18 cellular contexts compared by ENCODE assay signal in the genomic region with DNA sequence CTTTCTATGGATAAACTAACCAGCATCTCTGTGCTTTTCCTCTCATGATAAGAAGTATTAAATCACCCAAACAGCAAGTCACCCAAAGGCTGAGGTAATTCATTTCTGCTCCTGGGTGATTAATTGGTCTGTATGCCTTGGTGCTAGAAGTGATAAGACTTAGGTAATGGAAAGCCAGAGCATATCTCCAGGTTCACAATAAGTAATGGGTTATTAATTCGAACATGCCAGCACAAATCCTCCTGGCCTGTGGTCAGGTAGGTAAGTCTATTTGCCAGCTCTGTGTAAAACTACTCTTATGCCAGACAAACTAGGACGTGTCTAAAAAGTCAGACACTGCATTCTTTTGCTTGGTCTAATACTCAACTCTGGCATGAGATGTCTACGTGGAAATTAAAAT.
"Had no signal": no experiment of that assay in that cellular context is flagged by ENCODE, and none has a peak within 500 bp of the region (broad histone marks: within the 10 kb centered on the region; RNA-seq: fewer than 3 reads in every experiment).

No MANE protein-coding gene starts in this region.

- H3K4me3 Mint-ChIP-seq: activated B cell treated with CpG ODN at 0.5 μM for 24 hours; activated naive CD8-positive, alpha-beta T cell treated with anti-CD3 and anti-CD28 coated beads for 36 hours; endodermal cell; neural crest cell; stimulated activated memory B cell treated with anti-CD40 and anti-IgM and Interleukin-4, amounts not matched to agents 10 μg/mL and 1 μg/mL and 100 μg/mL, for 72 hours had no signal

- H3K27me3 ChIP-seq: dorsolateral prefrontal cortex, esophagus squamous epithelium, thyroid gland, vagina had no signal

- H3K36me3 Mint-ChIP-seq: activated naive CD8-positive, alpha-beta T cell treated with anti-CD3 and anti-CD28 coated beads for 36 hours; stimulated activated memory B cell treated with anti-CD40 and anti-IgM and Interleukin-4, amounts not matched to agents 10 μg/mL and 1 μg/mL and 100 μg/mL, for 72 hours had no signal

- H3K36me3 ChIP-seq: esophagus squamous epithelium, lower lobe of right lung, thyroid gland, vagina had no signal

- H3K27ac ChIP-seq: dorsolateral prefrontal cortex, esophagus squamous epithelium, lower lobe of right lung, thyroid gland, vagina had no signal

- H3K9me3 ChIP-seq: esophagus squamous epithelium, lower lobe of right lung, thyroid gland, vagina had no signal

- DNase-seq: activated B cell treated with CpG ODN at 0.5 μM for 24 hours; activated CD4-positive, alpha-beta T cell treated with anti-CD3 and anti-CD28 coated beads for 48 hours; activated CD8-positive, alpha-beta memory T cell treated with anti-CD3 and anti-CD28 coated beads, Interleukin-2, amount 50 U/mL, for 48 hours; activated naive CD8-positive, alpha-beta T cell treated with anti-CD3 and anti-CD28 coated beads for 36 hours; dorsolateral prefrontal cortex; endodermal cell; esophagus squamous epithelium; glutamatergic neuron; hypothalamus; lower lobe of right lung; midbrain; retina; stimulated activated CD4-positive, alpha-beta T cell treated with anti-CD3 and anti-CD28 coated beads, Interleukin-2, amount 100 ng/mL, for 48 hours; SW 1271; thyroid gland had no signal

- H3K4me1 Mint-ChIP-seq: activated B cell treated with CpG ODN at 0.5 μM for 24 hours; stimulated activated memory B cell treated with anti-CD40 and anti-IgM and Interleukin-4, amounts not matched to agents 10 μg/mL and 1 μg/mL and 100 μg/mL, for 72 hours had no signal

- H3K4me3 ChIP-seq: dorsolateral prefrontal cortex, esophagus squamous epithelium, lower lobe of right lung, thyroid gland, vagina had no signal

- ATAC-seq: lower lobe of right lung; stimulated activated memory B cell treated with anti-CD40 and anti-IgM and Interleukin-4, amounts not matched to agents 10 μg/mL and 1 μg/mL and 100 μg/mL, for 72 hours had no signal

- H3K27ac Mint-ChIP-seq: activated B cell treated with CpG ODN at 0.5 μM for 24 hours; activated naive CD8-positive, alpha-beta T cell treated with anti-CD3 and anti-CD28 coated beads for 36 hours; endodermal cell; stimulated activated memory B cell treated with anti-CD40 and anti-IgM and Interleukin-4, amounts not matched to agents 10 μg/mL and 1 μg/mL and 100 μg/mL, for 72 hours had no signal

- H3K9me3 Mint-ChIP-seq: activated B cell treated with CpG ODN at 0.5 μM for 24 hours; activated naive CD8-positive, alpha-beta T cell treated with anti-CD3 and anti-CD28 coated beads for 36 hours; endodermal cell; neural crest cell; stimulated activated memory B cell treated with anti-CD40 and anti-IgM and Interleukin-4, amounts not matched to agents 10 μg/mL and 1 μg/mL and 100 μg/mL, for 72 hours had no signal
